9 cellular contexts compared by ENCODE assay signal in genomic region chr1:201468501-201468843, GRCh38. TPM values are rescaled to one million over a fixed set of nuclear protein-coding genes. Genes with fewer than 3 reads are reported as not detected.
DNase-seq lines count a peak whose midpoint lies in the region; ATAC-seq, FAIRE-seq and TF ChIP-seq lines count a peak whose summit lies in the region.
"Had no signal": no experiment of that assay in that cellular context is flagged by ENCODE, and none has a peak within 500 bp of the region (broad histone marks: within the 10 kb centered on the region; RNA-seq: fewer than 3 reads in every experiment).

No MANE protein-coding gene starts in this region.

- CTCF ChIA-PET in PC-3 (lab: Charles Lee), result interaction anchor here (1.0 to 1.3 kb wide), 2 partner anchors 21 to 32 kb away, joined by 5 to 8 read pairs; no protein-coding TSS in a partner anchor
- CTCF ChIA-PET in H1 (lab: Charles Lee; ENCODE audit: partially characterized antibody), result interaction anchor here (0.7 to 12.0 kb wide), 12 partner anchors 9 to 72 kb away, joined by 3 to 96 read pairs (median 6); no protein-coding TSS in a partner anchor

- H3K9me3 ChIP-seq in PC-3 (ENCODE audit: low read length) (no peaks in the 10 kb centered on the region), H1 (ENCODE audit: insufficient read depth in 2 of 2, low read depth in 1 of 2, low read length in 1 of 2) (no peaks in the 10 kb centered on the region)

- 2% methylated on average over 29 of the region's 44 CpGs; no CpG with 5 or more reads in 1 of the 2 experiments for WGBS in H1 (ENCODE audit: extremely low coverage in 1 of 2, insufficient coverage in 1 of 2, insufficient read length in 1 of 2, insufficient replicate concordance in 2 of 2, low coverage in 1 of 2, low lambda C conversion rate in 2 of 2, missing lambda C conversion rate in 1 of 2), 2 experiments

- H3K18ac ChIP-seq in H1 (ENCODE audit: extremely low read depth, low read length), result peak overlapping the region; percentile 90

- H3K27me3 ChIP-seq in PC-3 (ENCODE audit: low read length), result no peaks in the 10 kb centered on the region
- peaks cover 5 to 35% (median 31%) of the 10 kb centered on the region in 4 experiments for H3K27me3 ChIP-seq in H1 (replicated peaks in 1 of 4; ENCODE audit: control insufficient read depth in 3 of 4, extremely low read depth in 1 of 4, insufficient read depth in 3 of 4, low read length in 3 of 4)

- peaks cover 11% of the 10 kb centered on the region for H3K79me1 ChIP-seq in H1 (ENCODE audit: low read depth, low read length)

- no peak overlapping the region for H3K14ac ChIP-seq in H1 (ENCODE audit: insufficient read length)

- peak overlapping the region; percentile 98 for H4K91ac ChIP-seq in H1 (replicated peaks; ENCODE audit: insufficient read length, low read length)

- FAIRE-seq in H1 (lab: Jason Lieb, UNC), result no peak

- peak overlapping the region; percentile 87 for H3K56ac ChIP-seq in H1 (replicated peaks; ENCODE audit: insufficient read length, low read depth, low read length)

- H2BK120ac ChIP-seq in H1 (replicated peaks; ENCODE audit: low read depth, low read length), result peak overlapping the region; percentile 72

- intact Hi-C loops in PC-3 (cut with micrococcal nuclease), result no loop called here

- ATAC-seq in HG02623 (IDR thresholded peaks at IDR 0.05; ENCODE audit: unreplicated experiment) (peak; percentile 37), PC-3 (peak; percentile 13)

- peak overlapping the region; percentile 61 for H2AFZ ChIP-seq in PC-3 (ENCODE audit: low read length)
- no peak overlapping the region for H2AFZ ChIP-seq in H1 (ENCODE audit: low read length)

- H3K4ac ChIP-seq in H1 (replicated peaks; ENCODE audit: insufficient read length, low read depth, low read length), result peak overlapping the region; percentile 92

- peak overlapping the region; percentile 85 for H3K4me2 ChIP-seq in PC-3 (ENCODE audit: low read length)
- peak overlapping the region; percentile 91 to 99 for H3K4me2 ChIP-seq in H1 (ENCODE audit: insufficient read depth in 1 of 2, low read depth in 2 of 2, low read length in 2 of 2)

- H3K27ac ChIP-seq in PC-3 (ENCODE audit: low read length) (peak overlapping the region; percentile 84), H1 (ENCODE audit: low read depth, low read length) (no peak overlapping the region; the same call in 1 of the 2 replicates)

- H3K36me3 ChIP-seq in PC-3 (ENCODE audit: low read depth, low read length) (peaks cover 17% of the 10 kb centered on the region), H1 (ENCODE audit: control insufficient read depth in 2 of 4, insufficient read depth in 4 of 4, low read length in 3 of 4) (peaks cover 3 to 12% (median 6%) of the 10 kb centered on the region in 4 experiments; a peak in 4 of 8 replicates)

- in situ Hi-C loops in KBM-7 (cut with MboI; ENCODE audit: low pct_unique_long_range_greater_than_20kb, low sequenced_read_pairs), result no loop called here

- 0 out of 2 replicates have a peak overlapping the region, but pooled peaks have one; percentile 72 for H2BK15ac ChIP-seq in H1 (ENCODE audit: low read length)

- peak overlapping the region; percentile 57 for H4K5ac ChIP-seq in H1 (ENCODE audit: insufficient read length, low read depth, low read length)

- H3K9ac ChIP-seq in PC-3 (ENCODE audit: low read length), result peak overlapping the region; percentile 70
- H3K9ac ChIP-seq in H1 (replicated peaks in 1 of 4; ENCODE audit: extremely low read depth in 1 of 4, low read depth in 3 of 4, low read length in 3 of 4), result peak overlapping the region; percentile 47 to 65 (median 62); a peak in 6 of 7 replicates

- H3K4me1 ChIP-seq in PC-3 (ENCODE audit: insufficient read depth, low read length) (peaks cover 46% of the 10 kb centered on the region), H1 (replicated peaks in 1 of 4; ENCODE audit: control insufficient read depth in 3 of 4, insufficient read depth in 4 of 4, low read length in 3 of 4) (peaks cover 0 to 19% (median 11%) of the 10 kb centered on the region in 4 experiments; a peak in 6 of 7 replicates)

- H3K4me3 ChIP-seq in PC-3 (ENCODE audit: low read length), result peak overlapping the region; percentile 70
- H3K4me3 ChIP-seq in H1 (ENCODE audit: extremely low read depth in 1 of 4, insufficient read depth in 2 of 4, low read depth in 3 of 4, low read length in 4 of 4), result peak overlapping the region; percentile 64 to 75 (median 69)

- no peak overlapping the region for H2AK5ac ChIP-seq in H1 (ENCODE audit: low read depth, low read length)

- H3F3A ChIP-seq in PC-3 (ENCODE audit: low read length, unreplicated experiment), result no peaks in the 10 kb centered on the region

- peaks cover 16% of the 10 kb centered on the region for H3K23me2 ChIP-seq in H1 (ENCODE audit: low read depth, low read length)

- H3K79me2 ChIP-seq in PC-3 (ENCODE audit: low read length) (peaks cover 52% of the 10 kb centered on the region), H1 (ENCODE audit: control insufficient read depth in 1 of 2, insufficient read depth in 2 of 2, low read length in 2 of 2) (peaks cover 3 to 17% of the 10 kb centered on the region in 2 experiments; a peak in 2 of 4 replicates)

- H4K8ac ChIP-seq in H1 (ENCODE audit: extremely low read depth, insufficient read depth, low read length), result peak overlapping the region; percentile 93

- H2BK5ac ChIP-seq in H1 (ENCODE audit: low read depth, low read length), result peak overlapping the region; percentile 93; the same call in 1 of the 2 replicates

- no peak overlapping the region for H3K23ac ChIP-seq in H1 (ENCODE audit: insufficient read length)

- no peaks in the 10 kb centered on the region for H3K9me2 ChIP-seq in PC-3 (replicated peaks; ENCODE audit: low read length)

- peak overlapping the region; percentile 68; the same call in 1 of the 2 replicates for H2BK12ac ChIP-seq in H1 (ENCODE audit: low read depth, low read length)

- no TSS peak for BruUV-seq in PC-3 (replicated peaks; lab: Mats Ljungman, UMichigan)

- H2BK20ac ChIP-seq in H1 (ENCODE audit: low read length), result peak overlapping the region; percentile 93; the same call in 1 of the 2 replicates

- no peaks in the 10 kb centered on the region for H4K20me1 ChIP-seq in PC-3 (ENCODE audit: low read length)
- peaks cover 0 to 12% of the 10 kb centered on the region in 2 experiments for H4K20me1 ChIP-seq in H1 (replicated peaks in 1 of 2; ENCODE audit: control insufficient read depth in 1 of 2, insufficient read depth in 2 of 2, low read length in 2 of 2)

- no peak for TF ChIP-seq EP300 in H1 (IDR thresholded peaks at IDR 0.05; ENCODE audit: borderline replicate concordance in 1 of 2, low read depth in 2 of 2, low read length in 2 of 2)

- TF ChIP-seq POLR2A in H1 (IDR thresholded peaks at IDR 0.05; ENCODE audit: control extremely low read depth in 1 of 2, low read depth in 2 of 2, low read length in 2 of 2), result no peak

- DNase-seq in SIG-M5 treated with dmso at 0.1 percent for 504 hours (lab: John Stamatoyannopoulos, UW; ENCODE audit: unreplicated experiment) (peak; percentile 42), SIG-M5 (lab: John Stamatoyannopoulos, UW) (no peak), PC-3 (peak; percentile 67), H1 (ENCODE audit: low read depth in 1 of 2, low spot score in 2 of 2) (no peak), midbrain (lab: John Stamatoyannopoulos, UW) (peak; percentile 61), kidney glomerular epithelial cell (lab: John Stamatoyannopoulos, UW) (no peak), KBM-7 (no peak)

- TF ChIP-seq RAD21 in H1 (IDR thresholded peaks at IDR 0.05 in 1 of 2, conservative IDR thresholded peaks at IDR 0.05 in 1 of 2; ENCODE audit: low read depth in 2 of 2, low read length in 2 of 2), result no peak; a peak in 1 of 4 replicates

- TF ChIP-seq CTCF in PC-3 (conservative IDR thresholded peaks at IDR 0.05; ENCODE audit: low read depth, low read length) (no peak; the same call in 1 of the 2 replicates), H1 (IDR thresholded peaks at IDR 0.05; ENCODE audit: control extremely low read depth in 1 of 3, insufficient read depth in 1 of 3, low read depth in 1 of 3, low read length in 3 of 3) (no peak)

- POLR2A ChIA-PET in PC-3 (lab: Charles Lee; ENCODE audit: unreplicated experiment), result interaction anchor here (0.5 kb wide), 1 partner anchor 22 kb away, joined by 3 read pairs; no protein-coding TSS in a partner anchor
- POLR2A ChIA-PET in H1 (lab: Charles Lee; ENCODE audit: partially characterized antibody), result interaction anchor here (0.8 to 2.3 kb wide), 7 partner anchors 9 to 92 kb away, joined by 4 to 11 read pairs (median 7); no protein-coding TSS in a partner anchor

TF ChIP-seq in H1, 55 proteins besides CTCF, POLR2A, EP300 and RAD21 (continues in another document):
- TF ChIP-seq ASH2L (IDR thresholded peaks at IDR 0.05; ENCODE audit: low read length) (no peak), POLR2AphosphoS5 (IDR thresholded peaks at IDR 0.05; ENCODE audit: low read depth, low read length) (no peak)

RNA-seq across cellular contexts. Expression of gene PHLDA3, which starts 0.5 kb away (rescaled TPM):
- 216 and 349 TPM in 2 replicates for total RNA-seq in PC-3 (2014; rRNA removed)
- 27.5 and 27.7 TPM in 2 replicates for total RNA-seq in H1 (2021; fragmentation: NEBNext Ultra II Directional; extraction: Animal tissue kit (Norgen Biotek cat#: 25700))
- polyA plus RNA-seq in H1 (2011; rRNA removed), result 25.5 and 42.8 TPM in 2 replicates
- polyA plus RNA-seq in H1 (2011; cell fraction: cytosol; rRNA removed), result 54.2 TPM
- 49.9 TPM for polyA plus RNA-seq in H1 (2011; cell fraction: nucleus; rRNA removed)
- 20.2 to 38.8 TPM (median 34.1 TPM) in 4 replicates for polyA plus RNA-seq in H1 (2012, experiment 1 of 2)
- polyA plus RNA-seq in H1 (2012, experiment 2 of 2), result 27.9 TPM
- polyA plus RNA-seq in H1 (2013, experiment 1 of 2), result 10.0 TPM
- 11.0 TPM for polyA plus RNA-seq in H1 (2013, experiment 2 of 2)
- polyA minus RNA-seq in H1 (2011; rRNA and poly(A)+ RNA removed), result 10.2 and 11.8 TPM in 2 replicates
- 26.1 TPM for polyA minus RNA-seq in H1 (2011; cell fraction: cytosol; rRNA and poly(A)+ RNA removed)
- 40.8 TPM for polyA minus RNA-seq in H1 (2011; cell fraction: nucleus; rRNA and poly(A)+ RNA removed)

RNA-seq across cellular contexts. Expression of gene CSRP1, which starts 38.5 kb away (rescaled TPM):
- total RNA-seq in PC-3 (2014; rRNA removed), result 147 and 189 TPM in 2 replicates
- total RNA-seq in H1 (2021; fragmentation: NEBNext Ultra II Directional; extraction: Animal tissue kit (Norgen Biotek cat#: 25700)), result 22.3 and 24.1 TPM in 2 replicates
- polyA plus RNA-seq in H1 (2011; rRNA removed), result 13.2 and 14.2 TPM in 2 replicates
- polyA plus RNA-seq in H1 (2011; cell fraction: cytosol; rRNA removed), result 13.4 TPM
- 14.7 TPM for polyA plus RNA-seq in H1 (2011; cell fraction: nucleus; rRNA removed)
- 12.4 to 15.0 TPM (median 13.8 TPM) in 4 replicates for polyA plus RNA-seq in H1 (2012, experiment 1 of 2)
- polyA plus RNA-seq in H1 (2012, experiment 2 of 2), result 20.3 TPM
- 15.9 TPM for polyA plus RNA-seq in H1 (2013, experiment 1 of 2)
- polyA plus RNA-seq in H1 (2013, experiment 2 of 2), result 15.4 TPM
- polyA minus RNA-seq in H1 (2011; rRNA and poly(A)+ RNA removed), result 10.5 and 12.6 TPM in 2 replicates
- 9.5 TPM for polyA minus RNA-seq in H1 (2011; cell fraction: cytosol; rRNA and poly(A)+ RNA removed)
- polyA minus RNA-seq in H1 (2011; cell fraction: nucleus; rRNA and poly(A)+ RNA removed), result 9.3 TPM

RNA-seq across cellular contexts. Expression of gene TNNI1, which starts 46.9 kb away (rescaled TPM):
- total RNA-seq in PC-3 (2014; rRNA removed), result not detected in 2 replicates
- 0.29 and 0.50 TPM in 2 replicates for total RNA-seq in H1 (2021; fragmentation: NEBNext Ultra II Directional; extraction: Animal tissue kit (Norgen Biotek cat#: 25700))
- polyA plus RNA-seq in H1 (2011; rRNA removed), result 0.46 and 1.0 TPM in 2 replicates
- 1.5 TPM for polyA plus RNA-seq in H1 (2011; cell fraction: cytosol; rRNA removed)
- polyA plus RNA-seq in H1 (2011; cell fraction: nucleus; rRNA removed), result 0.81 TPM
- polyA plus RNA-seq in H1 (2012, experiment 1 of 2), result 0.54 to 1.4 TPM (median 1.1 TPM) in 4 replicates
- 0.97 TPM for polyA plus RNA-seq in H1 (2012, experiment 2 of 2)
- polyA plus RNA-seq in H1 (2013, experiment 1 of 2), result 0.18 TPM
- polyA plus RNA-seq in H1 (2013, experiment 2 of 2), result 0.20 TPM
- 0.28 and 0.34 TPM in 2 replicates for polyA minus RNA-seq in H1 (2011; rRNA and poly(A)+ RNA removed)
- polyA minus RNA-seq in H1 (2011; cell fraction: cytosol; rRNA and poly(A)+ RNA removed), result not detected
- polyA minus RNA-seq in H1 (2011; cell fraction: nucleus; rRNA and poly(A)+ RNA removed), result not detected
- total RNA-seq: dermis microvascular lymphatic vessel endothelial cell had no signal

Comparison
In these comparisons a context has a peak if more than half of its experiments do, and no peak if none do; other contexts are left out.
1. DNase-seq: peak in SIG-M5 treated with dmso at 0.1 percent for 504 hours (single experiment), PC-3 (single experiment) and midbrain (single experiment); none in SIG-M5 (single experiment), H1 (0 of 2), kidney glomerular epithelial cell (single experiment) and KBM-7 (single experiment).